Comparison of ENCODE assay signal across 15 cellular contexts in the genomic region with DNA sequence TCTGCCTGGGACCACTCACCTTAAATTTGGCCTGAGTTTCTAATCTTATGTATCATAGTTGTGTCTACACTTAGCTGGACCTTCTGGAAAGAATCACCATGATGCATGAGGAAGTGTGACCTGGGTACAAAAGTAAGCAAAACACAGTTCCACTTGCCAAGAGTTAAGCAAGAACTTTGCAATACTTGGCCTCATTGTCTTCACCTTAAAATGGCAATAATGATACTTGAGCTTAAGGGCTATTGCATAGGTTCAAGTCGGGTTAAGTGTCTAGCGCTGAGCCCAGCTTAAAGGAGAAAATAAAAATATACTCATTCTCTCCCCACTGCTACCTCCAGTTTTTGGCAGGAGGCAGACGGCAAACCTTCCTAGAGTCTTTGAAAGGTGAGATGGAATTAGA.
DNase-seq lines count a peak whose midpoint lies in the region; ATAC-seq and TF ChIP-seq lines count a peak whose summit lies in the region.
"Had no signal": no experiment of that assay in that cellular context is flagged by ENCODE, and none has a peak within 500 bp of the region (broad histone marks: within the 10 kb centered on the region; RNA-seq: fewer than 3 reads in every experiment).

No MANE protein-coding gene starts in this region.

- H3K27me3 ChIP-seq in CD8-positive, alpha-beta memory T cell (ENCODE audit: insufficient read depth, low read length, poor library complexity, severe bottlenecking): no peaks in the 10 kb centered on the region
- H3K27me3 ChIP-seq: BE2C had no signal

- no peaks in the 10 kb centered on the region for H3K9me3 ChIP-seq in CD8-positive, alpha-beta memory T cell (ENCODE audit: low read length)
- H3K9me3 ChIP-seq: BE2C had no signal

- no peak overlapping the region for H3K27ac ChIP-seq in CD8-positive, alpha-beta memory T cell (ENCODE audit: low read depth, low read length)
- H3K27ac ChIP-seq: C4-2B had no signal

- intact Hi-C loops in sciatic nerve (cut with DNase I): no loop called here

- no peak overlapping the region for H3K4me3 Mint-ChIP-seq in CD8-positive, alpha-beta memory T cell
- H3K4me3 Mint-ChIP-seq in effector memory CD8-positive, alpha-beta T cell: no peak overlapping the region
- H3K4me3 Mint-ChIP-seq: CD4-positive, alpha-beta memory T cell had no signal

- no peaks in the 10 kb centered on the region for H3K36me3 ChIP-seq in CD8-positive, alpha-beta memory T cell (ENCODE audit: insufficient read depth, low read length)
- H3K36me3 ChIP-seq: BE2C had no signal

- CTCF ChIA-PET in CD8-positive, alpha-beta memory T cell (lab: Charles Lee): no interaction called here

- no peaks in the 10 kb centered on the region for H3K9me3 Mint-ChIP-seq in CD8-positive, alpha-beta memory T cell
- H3K9me3 Mint-ChIP-seq in effector memory CD8-positive, alpha-beta T cell: no peaks in the 10 kb centered on the region
- H3K9me3 Mint-ChIP-seq: CD4-positive, alpha-beta memory T cell had no signal

- H3K27ac Mint-ChIP-seq in CD8-positive, alpha-beta memory T cell: no peak overlapping the region
- H3K27ac Mint-ChIP-seq in effector memory CD8-positive, alpha-beta T cell: no peak overlapping the region
- H3K27ac Mint-ChIP-seq: CD4-positive, alpha-beta memory T cell had no signal

- H3K4me1 ChIP-seq in CD8-positive, alpha-beta memory T cell (ENCODE audit: insufficient read depth, low read length): no peaks in the 10 kb centered on the region
- H3K4me1 ChIP-seq: BE2C had no signal

- ATAC-seq in sciatic nerve (peak; percentile 47), GM19467 (IDR thresholded peaks at IDR 0.05; ENCODE audit: unreplicated experiment) (no peak), GM18498 (IDR thresholded peaks at IDR 0.05; ENCODE audit: unreplicated experiment) (no peak)
- ATAC-seq in effector memory CD8-positive, alpha-beta T cell (replicated peaks): no peak

- H3K4me3 ChIP-seq in epithelial cell of esophagus (ENCODE audit: low read length) (no peak overlapping the region), fibroblast of pulmonary artery (replicated peaks; ENCODE audit: low read depth, low read length) (no peak overlapping the region)
- H3K4me3 ChIP-seq in CD8-positive, alpha-beta memory T cell (ENCODE audit: low read length): no peak overlapping the region

- peaks cover 0 to 1% of the 10 kb centered on the region in 2 donors for H3K27me3 Mint-ChIP-seq in CD8-positive, alpha-beta memory T cell
- H3K27me3 Mint-ChIP-seq in effector memory CD8-positive, alpha-beta T cell: no peaks in the 10 kb centered on the region
- H3K27me3 Mint-ChIP-seq: CD4-positive, alpha-beta memory T cell had no signal

- no peak for TF ChIP-seq CTCF in epithelial cell of esophagus (IDR thresholded peaks at IDR 0.05; ENCODE audit: insufficient read depth, low read depth, low read length, missing control alignments)
- TF ChIP-seq CTCF in fibroblast of pulmonary artery (IDR thresholded peaks at IDR 0.05; ENCODE audit: low read length, missing control alignments): no peak

- peaks cover 0 to 2% (median 0%) of the 10 kb centered on the region in 3 donors for H3K36me3 Mint-ChIP-seq in CD8-positive, alpha-beta memory T cell
- H3K36me3 Mint-ChIP-seq in effector memory CD8-positive, alpha-beta T cell (ENCODE audit: insufficient read depth): peaks cover 3% of the 10 kb centered on the region
- H3K36me3 Mint-ChIP-seq: CD4-positive, alpha-beta memory T cell had no signal

- POLR2A ChIA-PET in CD8-positive, alpha-beta memory T cell (lab: Charles Lee): no interaction called here

- H3K4me1 Mint-ChIP-seq in CD8-positive, alpha-beta memory T cell: no peaks in the 10 kb centered on the region
- no peaks in the 10 kb centered on the region for H3K4me1 Mint-ChIP-seq in effector memory CD8-positive, alpha-beta T cell (ENCODE audit: low read depth in 2 of 2)
- H3K4me1 Mint-ChIP-seq: CD4-positive, alpha-beta memory T cell had no signal

- DNase-seq in epithelial cell of esophagus (ENCODE audit: low read depth): peak; percentile 12
- peak; percentile 46 for DNase-seq in fibroblast of pulmonary artery (ENCODE audit: low read depth)
- no peak for DNase-seq in sciatic nerve (ENCODE audit: low spot score)
- no peak for DNase-seq in CD8-positive, alpha-beta memory T cell
- DNase-seq in effector memory CD8-positive, alpha-beta T cell: no peak
- DNase-seq: BE2C; CD4-positive, alpha-beta memory T cell; COR-L47; DMS153; DMS79 treated with DMSO at 0.1 percent for 48 hours; EL; IMR-90 had no signal

Comparison
In these comparisons a context has a peak if more than half of its experiments do, and no peak if none do; other contexts are left out.
1. DNase-seq: peak in epithelial cell of esophagus (single experiment) and fibroblast of pulmonary artery (single experiment); none in sciatic nerve (single experiment), CD8-positive, alpha-beta memory T cell (0 of 5) and effector memory CD8-positive, alpha-beta T cell (0 of 3).